ENCODE assay signal across 14 cellular contexts in genomic region chr9:41087929-41088328, GRCh38. TPM values are rescaled to one million over a fixed set of nuclear protein-coding genes. Genes with fewer than 3 reads are reported as not detected.
"Had no signal": no experiment of that assay in that cellular context is flagged by ENCODE, and none has a peak within 500 bp of the region (broad histone marks: within the 10 kb centered on the region; RNA-seq: fewer than 3 reads in every experiment).

No MANE protein-coding gene starts in this region.

RNA-seq across cellular contexts. Expression of gene FOXD4L6, which starts 40.6 kb away (rescaled TPM):
- total RNA-seq: esophagus mucosa; gastrocnemius medialis; glomerular endothelial cell; heart right ventricle; kidney epithelial cell; left ventricle myocardium superior; lower leg skin; lower lobe of right lung; lung microvascular endothelial cell; mesenteric fat pad; mesothelial cell of epicardium; mucosa of descending colon; naive thymus-derived CD8-positive, alpha-beta T cell had no signal
- polyA plus RNA-seq: heart right ventricle; keratinocyte; naive thymus-derived CD8-positive, alpha-beta T cell had no signal
